15 cellular contexts compared by ENCODE assay signal in genomic region chr5:5881294-5881693, GRCh38.
A peak's percentile ranks its signal among the peaks of the same experiment; 100 is the strongest.
DNase-seq lines count a peak whose midpoint lies in the region; ATAC-seq, FAIRE-seq and TF ChIP-seq lines count a peak whose summit lies in the region.
"Had no signal": no experiment of that assay in that cellular context is flagged by ENCODE, and none has a peak within 500 bp of the region (broad histone marks: within the 10 kb centered on the region; RNA-seq: fewer than 3 reads in every experiment).

No MANE protein-coding gene starts in this region.

- no peak overlapping the region for H3K14ac ChIP-seq in H1 (ENCODE audit: insufficient read length)

- H3K36me3 ChIP-seq in H1 (ENCODE audit: control insufficient read depth in 2 of 4, insufficient read depth in 4 of 4, low read length in 3 of 4), result no peaks in the 10 kb centered on the region
- H3K36me3 ChIP-seq: esophagus squamous epithelium had no signal

- TF ChIP-seq RAD21 in H1 (IDR thresholded peaks at IDR 0.05 in 1 of 2, conservative IDR thresholded peaks at IDR 0.05 in 1 of 2; ENCODE audit: low read depth in 2 of 2, low read length in 2 of 2), result peak; percentile 98 to 100

- CTCF ChIA-PET in H1 (lab: Charles Lee; ENCODE audit: partially characterized antibody), result interaction anchor here (0.6 to 6.3 kb wide), 23 partner anchors 8 to 695 kb away, joined by 3 to 42 read pairs (median 3); no protein-coding TSS in a partner anchor

- POLR2A ChIA-PET in H1 (lab: Charles Lee; ENCODE audit: partially characterized antibody), result no interaction called here

- H2AK5ac ChIP-seq in H1 (ENCODE audit: low read depth, low read length), result no peak overlapping the region

- no peak overlapping the region for H2BK15ac ChIP-seq in H1 (ENCODE audit: low read length)

- no peak overlapping the region for H3K18ac ChIP-seq in H1 (ENCODE audit: extremely low read depth, low read length)

- H3K4me3 ChIP-seq in H1 (ENCODE audit: extremely low read depth in 1 of 4, insufficient read depth in 2 of 4, low read depth in 3 of 4, low read length in 4 of 4), result no peak overlapping the region
- H3K4me3 ChIP-seq: esophagus squamous epithelium had no signal

- no peak overlapping the region for H3K4ac ChIP-seq in H1 (replicated peaks; ENCODE audit: insufficient read length, low read depth, low read length)

- in situ Hi-C loops in GM13977 (cut with MboI; ENCODE audit: low pct_unique_long_range_greater_than_20kb, low sequenced_read_pairs, unreplicated experiment), result loop anchor here (25.0 kb wide), 2 partner anchors 394 to 706 kb away; no protein-coding TSS in a partner anchor

- no peak overlapping the region for H4K5ac ChIP-seq in H1 (ENCODE audit: insufficient read length, low read depth, low read length)

- H2BK12ac ChIP-seq in H1 (ENCODE audit: low read depth, low read length), result no peak overlapping the region

- H2BK120ac ChIP-seq in H1 (replicated peaks; ENCODE audit: low read depth, low read length), result no peak overlapping the region

- H3K79me2 ChIP-seq in H1 (ENCODE audit: control insufficient read depth in 1 of 2, insufficient read depth in 2 of 2, low read length in 2 of 2), result no peaks in the 10 kb centered on the region

- no peaks in the 10 kb centered on the region for H3K4me1 ChIP-seq in H1 (replicated peaks in 1 of 4; ENCODE audit: control insufficient read depth in 3 of 4, insufficient read depth in 4 of 4, low read length in 3 of 4)
- H3K4me1 ChIP-seq: esophagus squamous epithelium had no signal

- H4K8ac ChIP-seq in H1 (ENCODE audit: extremely low read depth, insufficient read depth, low read length), result no peak overlapping the region

- H3K9ac ChIP-seq in H1 (replicated peaks in 1 of 4; ENCODE audit: extremely low read depth in 1 of 4, low read depth in 3 of 4, low read length in 3 of 4), result no peak overlapping the region

- no peaks in the 10 kb centered on the region for H3K79me1 ChIP-seq in H1 (ENCODE audit: low read depth, low read length)

- no peaks in the 10 kb centered on the region for H3K23me2 ChIP-seq in H1 (ENCODE audit: low read depth, low read length)

- 67% methylated on average over 5 of the region's 5 CpGs; no CpG with 5 or more reads in 1 of the 2 experiments for WGBS in H1 (ENCODE audit: extremely low coverage in 1 of 2, insufficient coverage in 1 of 2, insufficient read length in 1 of 2, insufficient replicate concordance in 2 of 2, low coverage in 1 of 2, low lambda C conversion rate in 2 of 2, missing lambda C conversion rate in 1 of 2), 2 experiments

- FAIRE-seq in H1 (lab: Jason Lieb, UNC), result no peak
- FAIRE-seq: keratinocyte had no signal

- no peaks in the 10 kb centered on the region for H3K9me3 ChIP-seq in H1 (ENCODE audit: insufficient read depth in 2 of 2, low read depth in 1 of 2, low read length in 1 of 2)
- H3K9me3 ChIP-seq: esophagus squamous epithelium had no signal

- no peak overlapping the region for H2AFZ ChIP-seq in H1 (ENCODE audit: low read length)

- H3K27me3 ChIP-seq in H1 (replicated peaks in 1 of 4; ENCODE audit: control insufficient read depth in 3 of 4, extremely low read depth in 1 of 4, insufficient read depth in 3 of 4, low read length in 3 of 4), result no peaks in the 10 kb centered on the region

- no peak overlapping the region for H3K4me2 ChIP-seq in H1 (ENCODE audit: insufficient read depth in 1 of 2, low read depth in 2 of 2, low read length in 2 of 2)

- ATAC-seq in HG02973 (IDR thresholded peaks at IDR 0.05; ENCODE audit: unreplicated experiment), result peak; percentile 67
- ATAC-seq in HG02798 (IDR thresholded peaks at IDR 0.05; ENCODE audit: poor library complexity, unreplicated experiment), result no peak
- ATAC-seq: Right ventricle myocardium inferior had no signal

- TF ChIP-seq CTCF in GM13977 (IDR thresholded peaks at IDR 0.05; ENCODE audit: extremely low read depth, insufficient read depth, missing control alignments), result peak; percentile 38
- TF ChIP-seq CTCF in H1 (IDR thresholded peaks at IDR 0.05; ENCODE audit: control extremely low read depth in 1 of 3, insufficient read depth in 1 of 3, low read depth in 1 of 3, low read length in 3 of 3), result peak; percentile 84 to 94 (median 90)

- no peak overlapping the region for H3K27ac ChIP-seq in H1 (ENCODE audit: low read depth, low read length)
- H3K27ac ChIP-seq: esophagus squamous epithelium had no signal

- H4K91ac ChIP-seq in H1 (replicated peaks; ENCODE audit: insufficient read length, low read length), result no peak overlapping the region

- H4K20me1 ChIP-seq in H1 (replicated peaks in 1 of 2; ENCODE audit: control insufficient read depth in 1 of 2, insufficient read depth in 2 of 2, low read length in 2 of 2), result no peaks in the 10 kb centered on the region

- TF ChIP-seq EP300 in H1 (IDR thresholded peaks at IDR 0.05; ENCODE audit: borderline replicate concordance in 1 of 2, low read depth in 2 of 2, low read length in 2 of 2), result no peak

- H2BK20ac ChIP-seq in H1 (ENCODE audit: low read length), result no peak overlapping the region

- no peak overlapping the region for H2BK5ac ChIP-seq in H1 (ENCODE audit: low read depth, low read length)

- DNase-seq in DMS153 (lab: John Stamatoyannopoulos, UW) (peak; percentile 28), GM13977 (ENCODE audit: low spot score) (peak; percentile 26), H1 (ENCODE audit: low read depth in 1 of 2, low spot score in 2 of 2) (peak; percentile 41 to 68), UCSD-AML1 (lab: John Stamatoyannopoulos, UW; ENCODE audit: unreplicated experiment) (no peak), NCI-H1048 (lab: John Stamatoyannopoulos, UW) (no peak)
- DNase-seq in stimulated activated naive CD4-positive, alpha-beta T cell (lab: John Stamatoyannopoulos, UW), result no peak
- DNase-seq: activated CD4-positive, CD25-positive, alpha-beta regulatory T cell treated with anti-CD3 and anti-CD28 coated beads, Interleukin-2, amount 50 U/mL, for 72 hours; activated effector memory CD4-positive, alpha-beta T cell treated with anti-CD3 and anti-CD28 coated beads, Interleukin-2, amount 50 U/mL, for 16 hours; esophagus squamous epithelium; HCEC 1CT; NCI-H1436 had no signal

- no peak overlapping the region for H3K23ac ChIP-seq in H1 (ENCODE audit: insufficient read length)

- TF ChIP-seq POLR2A in H1 (IDR thresholded peaks at IDR 0.05; ENCODE audit: control extremely low read depth in 1 of 2, low read depth in 2 of 2, low read length in 2 of 2), result no peak

- no peak overlapping the region for H3K56ac ChIP-seq in H1 (replicated peaks; ENCODE audit: insufficient read length, low read depth, low read length)

TF ChIP-seq in H1, 55 proteins besides CTCF, POLR2A, EP300 and RAD21:
- TF ChIP-seq YY1 (IDR thresholded peaks at IDR 0.05; ENCODE audit: low read depth, low read length) (peak; percentile 69; the same call in 1 of the 2 replicates), TCF12 (IDR thresholded peaks at IDR 0.05; ENCODE audit: low read depth, low read length) (peak; percentile 70; the same call in 1 of the 2 replicates), E2F6 (IDR thresholded peaks at IDR 0.05) (peak; percentile 67), BCL11A (IDR thresholded peaks at IDR 0.05; ENCODE audit: low read depth in 2 of 2, low read length in 2 of 2) (no peak)
- TF ChIP-seq, protein P1, sequence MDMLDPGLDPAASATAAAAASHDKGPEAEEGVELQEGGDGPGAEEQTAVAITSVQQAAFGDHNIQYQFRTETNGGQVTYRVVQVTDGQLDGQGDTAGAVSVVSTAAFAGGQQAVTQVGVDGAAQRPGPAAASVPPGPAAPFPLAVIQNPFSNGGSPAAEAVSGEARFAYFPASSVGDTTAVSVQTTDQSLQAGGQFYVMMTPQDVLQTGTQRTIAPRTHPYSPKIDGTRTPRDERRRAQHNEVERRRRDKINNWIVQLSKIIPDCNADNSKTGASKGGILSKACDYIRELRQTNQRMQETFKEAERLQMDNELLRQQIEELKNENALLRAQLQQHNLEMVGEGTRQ (IDR thresholded peaks at IDR 0.05; ENCODE audit: low read length), result no peak
- TF ChIP-seq, protein P2, sequence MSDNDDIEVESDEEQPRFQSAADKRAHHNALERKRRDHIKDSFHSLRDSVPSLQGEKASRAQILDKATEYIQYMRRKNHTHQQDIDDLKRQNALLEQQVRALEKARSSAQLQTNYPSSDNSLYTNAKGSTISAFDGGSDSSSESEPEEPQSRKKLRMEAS (IDR thresholded peaks at IDR 0.05), result peak; percentile 82

Comparison
In these comparisons a context has a peak if more than half of its experiments do, and no peak if none do; other contexts are left out.
1. DNase-seq: peak in DMS153 (single experiment), GM13977 (single experiment) and H1 (2 of 2); none in stimulated activated naive CD4-positive, alpha-beta T cell (0 of 6), UCSD-AML1 (single experiment) and NCI-H1048 (single experiment).